Comparison of ENCODE assay signal across 14 cellular contexts in the genomic region with DNA sequence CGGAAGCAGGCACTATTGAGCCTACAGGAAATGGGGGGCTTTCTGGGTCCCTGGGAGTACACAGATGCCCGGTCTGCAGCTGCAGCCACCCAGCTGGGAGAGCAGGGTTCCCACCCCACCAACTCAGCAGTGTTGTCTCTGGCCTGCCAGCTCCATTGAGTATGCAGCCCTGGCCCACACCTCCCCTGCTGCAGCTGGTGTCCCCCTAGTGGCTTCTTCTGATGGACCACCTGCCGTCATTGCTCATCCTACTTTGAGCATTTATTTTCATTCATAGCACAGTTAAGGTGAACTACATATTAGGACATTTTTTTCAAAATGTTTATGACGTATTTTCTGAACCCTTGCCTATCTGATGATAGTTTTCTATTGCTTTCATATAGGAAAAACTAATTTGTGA.
DNase-seq lines count a peak whose midpoint lies in the region; ATAC-seq, FAIRE-seq and TF ChIP-seq lines count a peak whose summit lies in the region.
"Had no signal": no experiment of that assay in that cellular context is flagged by ENCODE, and none has a peak within 500 bp of the region (broad histone marks: within the 10 kb centered on the region; RNA-seq: fewer than 3 reads in every experiment).

No MANE protein-coding gene starts in this region.

- intact Hi-C loops in K562 (cut with micrococcal nuclease), result no loop called here

- TF ChIP-seq CTCF in K562 (IDR thresholded peaks at IDR 0.05 in 2 of 3, conservative IDR thresholded peaks at IDR 0.05 in 1 of 3; ENCODE audit: insufficient read depth in 2 of 3, low read depth in 1 of 3, low read length in 3 of 3), result peak; percentile 33 to 50 (median 40); a peak in 5 of 6 replicates
- peak; percentile 34 for TF ChIP-seq CTCF in osteoblast (IDR thresholded peaks at IDR 0.05; ENCODE audit: extremely low read depth, low read depth, low read length)

- no peak overlapping the region for H3K27ac ChIP-seq in K562 (ENCODE audit: extremely low read depth, low read depth, low read length)
- no peak overlapping the region for H3K27ac ChIP-seq in osteoblast (ENCODE audit: low read depth, low read length)
- H3K27ac ChIP-seq: thoracic aorta had no signal

- H3K79me2 ChIP-seq in K562 (ENCODE audit: control insufficient read depth, insufficient read depth, low read length), result no peaks in the 10 kb centered on the region
- H3K79me2 ChIP-seq in osteoblast (ENCODE audit: insufficient read depth, low read length), result no peaks in the 10 kb centered on the region

- no peaks in the 10 kb centered on the region for H3K9me3 ChIP-seq in K562 (replicated peaks; ENCODE audit: control insufficient read depth, insufficient read depth, low read depth, low read length)
- no peaks in the 10 kb centered on the region for H3K9me3 ChIP-seq in osteoblast (ENCODE audit: low read depth, low read length)
- H3K9me3 ChIP-seq: thoracic aorta had no signal

- no peak overlapping the region for H3K4me2 ChIP-seq in K562 (ENCODE audit: insufficient read depth, low read length)
- H3K4me2 ChIP-seq in osteoblast (ENCODE audit: insufficient read depth, low read length), result no peak overlapping the region

- H3K27me3 ChIP-seq in K562 (ENCODE audit: control insufficient read depth in 2 of 2, insufficient read depth in 2 of 2, low read length in 2 of 2) (no peaks in the 10 kb centered on the region), osteoblast (ENCODE audit: insufficient read depth, low read length) (no peaks in the 10 kb centered on the region)

- DNase-seq in DMS 273 (lab: John Stamatoyannopoulos, UW; ENCODE audit: unreplicated experiment) (peak; percentile 28), DMS 273 treated with DMSO at 0.1 percent for 48 hours (lab: John Stamatoyannopoulos, UW) (no peak), HuH-7 (ENCODE audit: low spot score) (peak; percentile 35), K562 (ENCODE audit: extremely low read depth in 1 of 4, low spot score in 3 of 4) (peak in 2 of 4 experiments; percentile 9 to 11), osteoblast (ENCODE audit: insufficient read length, low spot score, missing footprints) (peak; percentile 30), occipital lobe (lab: John Stamatoyannopoulos, UW) (no peak), GF-D8 (lab: John Stamatoyannopoulos, UW) (no peak)
- no peak for DNase-seq in activated CD4-positive, alpha-beta T cell treated with anti-CD3 and anti-CD28 coated beads, Interleukin-2, amount 50 U/mL, for 4 hours
- DNase-seq: 8988T; activated effector memory CD4-positive, alpha-beta T cell treated with anti-CD3 and anti-CD28 coated beads, Interleukin-2, amount 50 U/mL, for 16 hours; NCI-H524 treated with DMSO at 0.1 percent for 48 hours; stimulated activated CD4-positive, alpha-beta T cell treated with anti-CD3 and anti-CD28 coated beads, Interleukin-1b, Interleukin-23, amount 100 ng/mL, for 48 hours had no signal

- WGBS in K562 (ENCODE audit: insufficient coverage, low coverage, missing lambda C conversion rate), result 10% methylated on average over 4 of the region's 4 CpGs

- FAIRE-seq in K562 (lab: Jason Lieb, UNC), result no peak
- FAIRE-seq: H54 had no signal

- H3K4me1 ChIP-seq in K562 (replicated peaks in 1 of 2; ENCODE audit: control insufficient read depth in 2 of 2, insufficient read depth in 2 of 2, low read length in 2 of 2) (no peaks in the 10 kb centered on the region; a peak in 1 of 5 replicates), osteoblast (ENCODE audit: insufficient read depth, low read length) (no peaks in the 10 kb centered on the region)

- BruUV-seq in K562 (replicated peaks; lab: Mats Ljungman, UMichigan), result no TSS peak

- no peak for TF ChIP-seq EP300 in K562 (IDR thresholded peaks at IDR 0.05; ENCODE audit: low read length)

- H3K9me1 ChIP-seq in K562 (ENCODE audit: control insufficient read depth, insufficient read depth, low read length), result no peaks in the 10 kb centered on the region

- ATAC-seq in K562, result peak; percentile 95

- H2AFZ ChIP-seq in K562 (ENCODE audit: low read depth, low read length) (no peak overlapping the region; the same call in 1 of the 2 replicates), osteoblast (ENCODE audit: low read length) (no peak overlapping the region)

- 0 out of 4 replicates have a peak, but pooled peaks of 1 of the 2 experiments have one; percentile 13 for TF ChIP-seq RAD21 in K562 (CRISPR knock-in tag; conservative IDR thresholded peaks at IDR 0.05 in 1 of 2, IDR thresholded peaks at IDR 0.05 in 1 of 2)

- POLR2A ChIA-PET in K562 (lab: Yijun Ruan, JAX), result interaction anchor here (0.8 kb wide), 1 partner anchor 9 kb away, joined by 3 read pairs; no protein-coding TSS in a partner anchor

- H3K36me3 ChIP-seq in K562 (ENCODE audit: control insufficient read depth, insufficient read depth, low read length), result no peaks in the 10 kb centered on the region
- no peaks in the 10 kb centered on the region for H3K36me3 ChIP-seq in osteoblast (ENCODE audit: insufficient read depth, low read length)
- H3K36me3 ChIP-seq: thoracic aorta had no signal

- in situ Hi-C loops in K562 (cut with MboI), result no loop called here

- H3K9ac ChIP-seq in K562 (ENCODE audit: insufficient read depth in 1 of 2, low read depth in 2 of 2, low read length in 2 of 2), result no peak overlapping the region

- H4K20me1 ChIP-seq in K562 (replicated peaks; ENCODE audit: control insufficient read depth, insufficient read depth, low read length) (no peaks in the 10 kb centered on the region), osteoblast (ENCODE audit: insufficient read depth, low read length) (no peaks in the 10 kb centered on the region)

- CTCF ChIA-PET in K562 (lab: Yijun Ruan, JAX; ENCODE audit: low intra/inter-chr PET ratio), result no interaction called here

- H3K4me3 ChIP-seq in K562 (no peak overlapping the region), osteoblast (ENCODE audit: insufficient read depth, low read length) (no peak overlapping the region)
- H3K4me3 ChIP-seq: thoracic aorta had no signal

- TF ChIP-seq POLR2A in K562 (conservative IDR thresholded peaks at IDR 0.05), result no peak

TF ChIP-seq in K562, 482 proteins besides CTCF, POLR2A, EP300 and RAD21:
- peak; percentile 41; the same call in 1 of the 2 replicates for TF ChIP-seq SMC3 (conservative IDR thresholded peaks at IDR 0.05; ENCODE audit: insufficient read depth, low read depth, low read length)
- TF ChIP-seq, protein P1, sequence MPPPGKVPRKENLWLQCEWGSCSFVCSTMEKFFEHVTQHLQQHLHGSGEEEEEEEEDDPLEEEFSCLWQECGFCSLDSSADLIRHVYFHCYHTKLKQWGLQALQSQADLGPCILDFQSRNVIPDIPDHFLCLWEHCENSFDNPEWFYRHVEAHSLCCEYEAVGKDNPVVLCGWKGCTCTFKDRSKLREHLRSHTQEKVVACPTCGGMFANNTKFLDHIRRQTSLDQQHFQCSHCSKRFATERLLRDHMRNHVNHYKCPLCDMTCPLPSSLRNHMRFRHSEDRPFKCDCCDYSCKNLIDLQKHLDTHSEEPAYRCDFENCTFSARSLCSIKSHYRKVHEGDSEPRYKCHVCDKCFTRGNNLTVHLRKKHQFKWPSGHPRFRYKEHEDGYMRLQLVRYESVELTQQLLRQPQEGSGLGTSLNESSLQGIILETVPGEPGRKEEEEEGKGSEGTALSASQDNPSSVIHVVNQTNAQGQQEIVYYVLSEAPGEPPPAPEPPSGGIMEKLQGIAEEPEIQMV (tag; conservative IDR thresholded peaks at IDR 0.05; ENCODE audit: low read depth), result no peak

Comparison
In these comparisons a context has a peak if more than half of its experiments do, and no peak if none do; other contexts are left out.
1. DNase-seq: peak in DMS 273 (single experiment), HuH-7 (single experiment) and osteoblast (single experiment); none in DMS 273 treated with DMSO at 0.1 percent for 48 hours (single experiment), occipital lobe (single experiment), activated CD4-positive, alpha-beta T cell treated with anti-CD3 and anti-CD28 coated beads, Interleukin-2, amount 50 U/mL, for 4 hours (0 of 2) and GF-D8 (single experiment).